Comparison of ENCODE assay signal across 10 cellular contexts in genomic region chr19:5294403-5295160, GRCh38. TPM values are rescaled to one million over a fixed set of nuclear protein-coding genes. Genes with fewer than 3 reads are reported as not detected.
DNase-seq lines count a peak whose midpoint lies in the region; ATAC-seq and TF ChIP-seq lines count a peak whose summit lies in the region.
"Had no signal": no experiment of that assay in that cellular context is flagged by ENCODE, and none has a peak within 500 bp of the region (broad histone marks: within the 10 kb centered on the region; RNA-seq: fewer than 3 reads in every experiment).

No MANE protein-coding gene starts in this region.

- H3K27me3 Mint-ChIP-seq in activated naive CD4-positive, alpha-beta T cell treated with anti-CD3 and anti-CD28 coated beads, Interleukin-2, amount 50 U/mL, for 24 hours: no peaks in the 10 kb centered on the region
- peaks cover 16% of the 10 kb centered on the region for H3K27me3 Mint-ChIP-seq in activated naive CD4-positive, alpha-beta T cell treated with anti-CD3 and anti-CD28 coated beads for 36 hours (ENCODE audit: low read depth)

- CTCF ChIA-PET in activated naive CD4-positive, alpha-beta T cell treated with anti-CD3 and anti-CD28 coated beads for 36 hours (lab: Charles Lee): no interaction called here

- no peaks in the 10 kb centered on the region for H3K9me3 Mint-ChIP-seq in activated naive CD4-positive, alpha-beta T cell treated with anti-CD3 and anti-CD28 coated beads, Interleukin-2, amount 50 U/mL, for 24 hours
- no peaks in the 10 kb centered on the region for H3K9me3 Mint-ChIP-seq in activated naive CD4-positive, alpha-beta T cell treated with anti-CD3 and anti-CD28 coated beads for 36 hours
- H3K9me3 Mint-ChIP-seq in stimulated activated effector memory CD8-positive, alpha-beta T cell treated with anti-CD3 and anti-CD28 coated beads, Interleukin-12 subunit alpha, Interleukin-12 subunit beta, amount 100 ng/mL, for 72 hours: peaks cover 4% of the 10 kb centered on the region

- DNase-seq in activated naive CD4-positive, alpha-beta T cell treated with anti-CD3 and anti-CD28 coated beads for 36 hours: no peak
- DNase-seq in astrocyte of the cerebellum (ENCODE audit: low read depth) (no peak), lower lobe of right lung (no peak), AG08396 (ENCODE audit: low spot score) (no peak), NCI-H2196 (lab: John Stamatoyannopoulos, UW; ENCODE audit: unreplicated experiment) (no peak)
- no peak for DNase-seq in stimulated activated effector memory CD8-positive, alpha-beta T cell treated with anti-CD3 and anti-CD28 coated beads, Interleukin-12 subunit alpha, Interleukin-12 subunit beta, amount 100 ng/mL, for 72 hours (ENCODE audit: low spot score in 2 of 2)
- DNase-seq: DND-41 had no signal

- peak overlapping the region; percentile 64 for H3K4me3 Mint-ChIP-seq in activated naive CD4-positive, alpha-beta T cell treated with anti-CD3 and anti-CD28 coated beads, Interleukin-2, amount 50 U/mL, for 24 hours
- no peak overlapping the region for H3K4me3 Mint-ChIP-seq in activated naive CD4-positive, alpha-beta T cell treated with anti-CD3 and anti-CD28 coated beads for 36 hours
- H3K4me3 Mint-ChIP-seq in stimulated activated effector memory CD8-positive, alpha-beta T cell treated with anti-CD3 and anti-CD28 coated beads, Interleukin-12 subunit alpha, Interleukin-12 subunit beta, amount 100 ng/mL, for 72 hours: peak overlapping the region; percentile 22

- TF ChIP-seq CTCF in astrocyte of the cerebellum (IDR thresholded peaks at IDR 0.05; ENCODE audit: low read depth, low read length, missing control alignments): no peak
- TF ChIP-seq CTCF in lower lobe of right lung (IDR thresholded peaks at IDR 0.05): no peak

- H3K27ac Mint-ChIP-seq in activated naive CD4-positive, alpha-beta T cell treated with anti-CD3 and anti-CD28 coated beads, Interleukin-2, amount 50 U/mL, for 24 hours: no peak overlapping the region
- no peak overlapping the region for H3K27ac Mint-ChIP-seq in activated naive CD4-positive, alpha-beta T cell treated with anti-CD3 and anti-CD28 coated beads for 36 hours
- no peak overlapping the region for H3K27ac Mint-ChIP-seq in stimulated activated effector memory CD8-positive, alpha-beta T cell treated with anti-CD3 and anti-CD28 coated beads, Interleukin-12 subunit alpha, Interleukin-12 subunit beta, amount 100 ng/mL, for 72 hours

- H3K9me3 ChIP-seq in lower lobe of right lung: no peaks in the 10 kb centered on the region

- no peak for ATAC-seq in lower lobe of right lung
- ATAC-seq in stimulated activated effector memory CD8-positive, alpha-beta T cell treated with anti-CD3 and anti-CD28 coated beads, Interleukin-12 subunit alpha, Interleukin-12 subunit beta, amount 100 ng/mL, for 72 hours: no peak
- no peak for ATAC-seq in GM21447 (IDR thresholded peaks at IDR 0.05; ENCODE audit: unreplicated experiment)

- H3K27ac ChIP-seq in lower lobe of right lung: no peak overlapping the region
- H3K27ac ChIP-seq: epithelial cell of prostate had no signal

- intact Hi-C loops in activated naive CD4-positive, alpha-beta T cell treated with anti-CD3 and anti-CD28 coated beads for 36 hours (cut with micrococcal nuclease): no loop called here
- intact Hi-C loops in lower lobe of right lung (cut with DNase I): no loop called here

- in situ Hi-C loops in astrocyte of the cerebellum (cut with HindIII; ENCODE audit: low sequenced_read_pairs): no loop called here

- peaks cover 34% of the 10 kb centered on the region for H3K4me1 ChIP-seq in lower lobe of right lung

- H3K36me3 Mint-ChIP-seq in activated naive CD4-positive, alpha-beta T cell treated with anti-CD3 and anti-CD28 coated beads, Interleukin-2, amount 50 U/mL, for 24 hours: no peaks in the 10 kb centered on the region
- H3K36me3 Mint-ChIP-seq in activated naive CD4-positive, alpha-beta T cell treated with anti-CD3 and anti-CD28 coated beads for 36 hours (ENCODE audit: low read depth): no peaks in the 10 kb centered on the region
- H3K36me3 Mint-ChIP-seq in stimulated activated effector memory CD8-positive, alpha-beta T cell treated with anti-CD3 and anti-CD28 coated beads, Interleukin-12 subunit alpha, Interleukin-12 subunit beta, amount 100 ng/mL, for 72 hours: no peaks in the 10 kb centered on the region

- H3K4me3 ChIP-seq in astrocyte of the cerebellum (ENCODE audit: low read depth, low read length): peak overlapping the region; percentile 67
- H3K4me3 ChIP-seq in lower lobe of right lung: peak overlapping the region; percentile 68

- peaks cover 27% of the 10 kb centered on the region for H3K27me3 ChIP-seq in lower lobe of right lung (ENCODE audit: low read depth)

- no peaks in the 10 kb centered on the region for H3K36me3 ChIP-seq in lower lobe of right lung

- peaks cover 10% of the 10 kb centered on the region for H3K4me1 Mint-ChIP-seq in activated naive CD4-positive, alpha-beta T cell treated with anti-CD3 and anti-CD28 coated beads, Interleukin-2, amount 50 U/mL, for 24 hours
- H3K4me1 Mint-ChIP-seq in activated naive CD4-positive, alpha-beta T cell treated with anti-CD3 and anti-CD28 coated beads for 36 hours (ENCODE audit: low read depth): peaks cover 14% of the 10 kb centered on the region
- peaks cover 11% of the 10 kb centered on the region for H3K4me1 Mint-ChIP-seq in stimulated activated effector memory CD8-positive, alpha-beta T cell treated with anti-CD3 and anti-CD28 coated beads, Interleukin-12 subunit alpha, Interleukin-12 subunit beta, amount 100 ng/mL, for 72 hours

RNA-seq across cellular contexts. Expression of gene PTPRS, which starts 46.0 kb away (rescaled TPM):
- total RNA-seq in activated naive CD4-positive, alpha-beta T cell treated with anti-CD3 and anti-CD28 coated beads for 36 hours: 1 to 10 TPM; 1.3 to 1.4 TPM
- 107 TPM for total RNA-seq in lower lobe of right lung

Comparison
In these comparisons a context has a peak if more than half of its experiments do, and no peak if none do; other contexts are left out.
1. RNA of gene PTPRS, which starts 46.0 kb away (total RNA-seq): 107 TPM in lower lobe of right lung (single experiment); 1.3 to 1.4 TPM in activated naive CD4-positive, alpha-beta T cell treated with anti-CD3 and anti-CD28 coated beads for 36 hours; every median in the first group is over 10 times any median in the second.